ENCODE assay signal across 19 cellular contexts in the genomic region with DNA sequence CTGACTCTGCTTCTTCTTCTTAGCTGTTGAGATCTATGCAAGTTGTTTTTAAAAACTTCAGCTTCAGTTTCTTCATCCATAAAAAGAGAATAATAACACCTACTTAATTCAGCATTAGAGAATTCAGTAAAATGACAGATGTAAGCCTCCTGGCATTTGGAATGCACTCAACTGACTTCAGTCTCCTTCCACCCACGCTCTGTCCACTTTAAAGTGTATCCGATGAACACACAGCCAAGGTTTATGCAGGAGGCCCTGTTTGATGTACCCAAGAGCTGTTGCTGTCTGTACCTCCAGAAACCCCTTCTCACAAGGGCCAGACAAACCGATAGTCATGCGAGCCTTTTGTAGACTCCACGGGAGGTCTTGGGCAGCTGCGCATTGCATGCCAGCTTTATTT. TPM values are rescaled to one million over a fixed set of nuclear protein-coding genes. Genes with fewer than 3 reads are reported as not detected.
DNase-seq lines count a peak whose midpoint lies in the region; ATAC-seq, FAIRE-seq and TF ChIP-seq lines count a peak whose summit lies in the region.
"Had no signal": no experiment of that assay in that cellular context is flagged by ENCODE, and none has a peak within 500 bp of the region (broad histone marks: within the 10 kb centered on the region; RNA-seq: fewer than 3 reads in every experiment).

No MANE protein-coding gene starts in this region.

- ATAC-seq in A549, result no peak

- TF ChIP-seq RAD21 in A549 (conservative IDR thresholded peaks at IDR 0.05 in 1 of 2, IDR thresholded peaks at IDR 0.05 in 1 of 2), result no peak

- peak; percentile 83 for FAIRE-seq in A549 (lab: Jason Lieb, UNC)
- FAIRE-seq: GM12891, GM19239 had no signal

- no peak overlapping the region for H3K27ac ChIP-seq in A549

- H3K9me3 ChIP-seq in A549, result no peaks in the 10 kb centered on the region

- H3K4me1 ChIP-seq in A549, result no peaks in the 10 kb centered on the region

- H3K4me2 ChIP-seq in A549, result no peak overlapping the region

- no peak for TF ChIP-seq CTCF in A549 (IDR thresholded peaks at IDR 0.05)

- H3K4me3 ChIP-seq in A549, result no peak overlapping the region

- no peak for TF ChIP-seq POLR2A in A549 (IDR thresholded peaks at IDR 0.05; ENCODE audit: low read length)

- DNase-seq in A549 (ENCODE audit: low read depth in 1 of 2, low spot score in 1 of 2), result no peak
- DNase-seq in DMS 273 treated with DMSO at 0.1 percent for 48 hours (lab: John Stamatoyannopoulos, UW), result peak; percentile 64
- peak; percentile 56 for DNase-seq in cerebellum (ENCODE audit: low spot score)
- DNase-seq in myocyte (ENCODE audit: low read depth), result peak; percentile 43
- DNase-seq in GM19240 (ENCODE audit: insufficient read length, low spot score), result no peak
- DNase-seq in SW480 (ENCODE audit: low spot score), result no peak
- DNase-seq in stimulated activated CD8-positive, alpha-beta memory T cell treated with anti-CD3 and anti-CD28 coated beads, Interleukin-4, amount 100 ng/mL, for 48 hours, result no peak
- DNase-seq: 8988T; Calu3; CD4-positive, alpha-beta memory T cell; COR-L47; DMS79; EL; GF-D8; GOT3; H7; HCEC 1CT had no signal

- no peak for TF ChIP-seq EP300 in A549 (IDR thresholded peaks at IDR 0.05)

- WGBS in A549 (ENCODE audit: missing lambda C conversion rate), result 85% methylated on average over 6 of the region's 6 CpGs

- CTCF ChIA-PET in A549 (lab: Yijun Ruan, JAX), result interaction anchor here (0.9 to 4.4 kb wide), 8 partner anchors 9 to 89 kb away, joined by 3 to 28 read pairs (median 5); no protein-coding TSS in a partner anchor

- POLR2A ChIA-PET in A549 (lab: Yijun Ruan, JAX), result no interaction called here

TF ChIP-seq in A549, 52 proteins besides CTCF, POLR2A, EP300 and RAD21:
- TF ChIP-seq, protein P1, sequence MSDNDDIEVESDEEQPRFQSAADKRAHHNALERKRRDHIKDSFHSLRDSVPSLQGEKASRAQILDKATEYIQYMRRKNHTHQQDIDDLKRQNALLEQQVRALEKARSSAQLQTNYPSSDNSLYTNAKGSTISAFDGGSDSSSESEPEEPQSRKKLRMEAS (IDR thresholded peaks at IDR 0.05), result no peak
- TF ChIP-seq HEYL (CRISPR knock-in tag; IDR thresholded peaks at IDR 0.05), result no peak
- TF ChIP-seq CHD4 (IDR thresholded peaks at IDR 0.05; ENCODE audit: borderline replicate concordance), result no peak
- TF ChIP-seq PHF8 (IDR thresholded peaks at IDR 0.05; ENCODE audit: borderline replicate concordance, low read depth), result no peak
- no peak for TF ChIP-seq TFCP2L1 (CRISPR knock-in tag; IDR thresholded peaks at IDR 0.05)
- TF ChIP-seq, protein P2, sequence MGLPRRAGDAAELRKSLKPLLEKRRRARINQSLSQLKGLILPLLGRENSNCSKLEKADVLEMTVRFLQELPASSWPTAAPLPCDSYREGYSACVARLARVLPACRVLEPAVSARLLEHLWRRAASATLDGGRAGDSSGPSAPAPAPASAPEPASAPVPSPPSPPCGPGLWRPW (IDR thresholded peaks at IDR 0.05), result no peak
- no peak for TF ChIP-seq TP53 (CRISPR knock-in tag; IDR thresholded peaks at IDR 0.05)
- no peak for TF ChIP-seq KDM5A (IDR thresholded peaks at IDR 0.05)
- TF ChIP-seq FOSL2 (IDR thresholded peaks at IDR 0.05), result no peak
- no peak for TF ChIP-seq FOSL2 (CRISPR knock-in tag; IDR thresholded peaks at IDR 0.05)
- no peak for TF ChIP-seq HOXB5 (CRISPR knock-in tag; IDR thresholded peaks at IDR 0.05)
- no peak for TF ChIP-seq CHD2 (IDR thresholded peaks at IDR 0.05; ENCODE audit: low read length, partially characterized antibody)
TF ChIP-seq in A549: peak in this region for 0.

RNA-seq across cellular contexts. Expression of a gene that starts 27.1 kb away (rescaled TPM):
- polyA plus RNA-seq in A549 (2011; rRNA removed) (73.0 and 83.9 TPM in 2 replicates), A549 (2017; fragmentation: RNase III; extraction: RNeasy Plus Mini Kit Qiagen cat#74134 plus additional on column Dnase treatment) (29.1 to 36.0 TPM (median 32.8 TPM) in 3 replicates)
- 22.5 and 28.4 TPM in 2 replicates for polyA plus RNA-seq in A549 (2012; cell fraction: cytosol; rRNA removed)
- polyA plus RNA-seq in A549 (2012; cell fraction: nucleus; rRNA removed), result 25.8 and 35.9 TPM in 2 replicates
- polyA minus RNA-seq in A549 (2011; rRNA and poly(A)+ RNA removed), result 112 and 123 TPM in 2 replicates
- total RNA-seq in cerebellum (24.3 TPM), myocyte (11.6 and 13.5 TPM in 2 replicates)
- 11.6 TPM for polyA plus RNA-seq in myocyte (2012)

Comparison
In these comparisons a context has a peak if more than half of its experiments do, and no peak if none do; other contexts are left out.
1. DNase-seq: peak in DMS 273 treated with DMSO at 0.1 percent for 48 hours (single experiment), cerebellum (single experiment) and myocyte (single experiment); none in A549 (0 of 2), GM19240 (single experiment), SW480 (single experiment) and stimulated activated CD8-positive, alpha-beta memory T cell treated with anti-CD3 and anti-CD28 coated beads, Interleukin-4, amount 100 ng/mL, for 48 hours (single experiment).